ENCODE assay signal across 28 cellular contexts in the genomic region with DNA sequence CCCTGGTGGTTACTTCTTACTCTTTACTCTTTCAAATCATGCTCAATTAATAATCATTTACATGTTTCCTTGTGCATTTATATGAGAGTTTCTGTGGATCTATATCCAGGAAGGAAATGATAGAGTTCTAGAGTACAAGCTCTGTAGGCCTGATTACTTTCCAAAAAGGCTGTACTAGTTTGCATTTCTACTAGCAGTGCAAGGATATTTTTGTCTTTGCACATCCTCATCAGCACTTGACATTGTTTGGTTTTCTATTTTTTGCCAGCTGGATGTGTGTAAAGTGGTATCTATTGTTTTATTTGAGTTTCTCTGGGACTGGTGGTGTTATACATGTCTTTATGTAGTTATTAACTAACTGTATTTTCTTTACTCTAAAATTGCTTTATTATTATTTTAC. TPM values are rescaled to one million over a fixed set of nuclear protein-coding genes. Genes with fewer than 3 reads are reported as not detected.
"Had no signal": no experiment of that assay in that cellular context is flagged by ENCODE, and none has a peak within 500 bp of the region (broad histone marks: within the 10 kb centered on the region; RNA-seq: fewer than 3 reads in every experiment).

No MANE protein-coding gene starts in this region.

- H3K27ac ChIP-seq: coronary artery, esophagus muscularis mucosa, foreskin keratinocyte, gastroesophageal sphincter, hepatocyte, left lung, lower lobe of right lung, prostate gland, sigmoid colon, stomach, thyroid gland had no signal

- H3K9me3 ChIP-seq: esophagus muscularis mucosa, gastroesophageal sphincter, heart left ventricle, left lung, lower lobe of right lung, prostate gland, sigmoid colon, stomach, thyroid gland had no signal

- H3K4me3 ChIP-seq: coronary artery, esophagus muscularis mucosa, gastroesophageal sphincter, heart left ventricle, hepatocyte, left lung, lower lobe of right lung, prostate gland, sigmoid colon, stomach, thyroid gland had no signal

- H3K4me1 ChIP-seq: esophagus muscularis mucosa, foreskin keratinocyte, gastroesophageal sphincter, left lung, lower lobe of right lung, prostate gland, sigmoid colon, stomach, thyroid gland had no signal

- H3K36me3 ChIP-seq: esophagus muscularis mucosa, gastroesophageal sphincter, heart left ventricle, left lung, lower lobe of right lung, prostate gland, sigmoid colon, stomach, thyroid gland had no signal

- H3K27me3 ChIP-seq: esophagus muscularis mucosa, foreskin keratinocyte, heart left ventricle, hepatocyte, left lung, sigmoid colon, stomach, thyroid gland had no signal

- ATAC-seq: foreskin keratinocyte; gastroesophageal sphincter; left lung; lower lobe of right lung; naive thymus-derived CD8-positive, alpha-beta T cell; right cardiac atrium; stimulated activated effector memory CD8-positive, alpha-beta T cell treated with anti-CD3 and anti-CD28 coated beads, Interleukin-12 subunit alpha, Interleukin-12 subunit beta, amount 100 ng/mL, for 72 hours had no signal

- DNase-seq: dermis blood vessel endothelial cell; effector memory CD4-positive, alpha-beta T cell; foreskin keratinocyte; heart left ventricle; kidney; left lung; lower lobe of right lung; naive thymus-derived CD8-positive, alpha-beta T cell; nephron progenitor cell; nucleus accumbens; right cardiac atrium; sigmoid colon; stimulated activated CD4-positive, alpha-beta T cell treated with anti-CD3 and anti-CD28 coated beads, Interleukin-2, amount 100 ng/mL, for 24 hours; stimulated activated CD4-positive, alpha-beta T cell treated with anti-CD3 and anti-CD28 coated beads, Interleukin-4, amount 100 ng/mL, for 24 hours; stimulated activated naive CD4-positive, alpha-beta T cell treated with Interleukin-2 at 50 U/mL for 16 hours; stomach; thyroid gland; trophoblast cell had no signal

RNA-seq across cellular contexts. Expression of gene SLC7A14, which starts 19.6 kb away (rescaled TPM):
- total RNA-seq: kidney; left lung; mesenteric fat pad; naive thymus-derived CD8-positive, alpha-beta T cell; skeletal muscle tissue; subcutaneous adipose tissue; ureter had no signal
